1 cellular context compared by ENCODE assay signal in the genomic region with DNA sequence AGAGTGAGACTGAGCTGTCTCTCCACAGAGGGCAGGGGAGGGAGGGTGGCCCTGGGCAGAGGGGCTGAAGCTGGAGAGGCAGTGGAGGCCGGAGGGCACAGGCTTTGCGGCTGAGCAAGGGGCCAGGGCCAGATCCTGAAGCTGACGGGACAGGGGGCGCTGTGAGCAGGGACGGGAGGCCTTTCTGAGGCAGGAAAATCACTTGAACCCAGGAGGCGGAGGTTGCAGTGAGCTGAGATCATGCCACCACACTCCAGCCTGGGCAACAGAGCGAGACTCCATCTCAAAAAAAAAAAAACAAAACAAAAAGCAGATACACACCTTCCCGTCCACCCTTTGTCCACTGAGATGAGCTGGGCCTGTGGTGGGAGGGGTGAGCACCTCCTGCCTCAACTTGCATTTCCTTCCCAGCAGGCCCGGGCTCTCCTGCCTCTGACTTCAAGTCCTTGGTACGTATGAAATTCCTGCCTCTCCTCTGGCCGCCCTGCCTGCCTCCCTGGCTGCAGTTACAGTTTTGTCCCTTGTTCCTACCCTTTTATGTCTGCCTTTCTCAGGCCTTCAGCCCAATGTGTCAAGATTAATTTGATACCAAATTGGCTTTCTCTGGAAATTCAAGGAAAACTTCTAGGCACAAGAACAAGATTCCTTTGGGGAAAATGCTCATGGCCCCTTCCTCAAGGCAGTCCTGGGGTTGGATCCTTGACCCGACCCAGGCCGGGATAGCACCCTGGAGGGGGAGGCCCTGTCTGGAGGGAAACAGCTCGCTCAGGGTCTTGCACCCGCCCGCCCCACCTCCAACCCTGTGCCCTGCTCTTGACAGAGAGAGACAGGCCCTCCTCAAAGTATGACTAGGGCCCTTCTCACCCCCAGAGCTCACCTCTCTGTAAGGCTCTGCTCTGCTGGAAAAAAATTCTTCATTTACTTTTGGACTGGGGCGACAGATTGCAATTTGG.
TF ChIP-seq lines count a peak whose summit lies in the region.

No MANE protein-coding gene starts in this region.

TF ChIP-seq in HepG2, 621 proteins besides CTCF, POLR2A, EP300 and RAD21 (continued from another document and continues in another):
- TF ChIP-seq, protein P1, sequence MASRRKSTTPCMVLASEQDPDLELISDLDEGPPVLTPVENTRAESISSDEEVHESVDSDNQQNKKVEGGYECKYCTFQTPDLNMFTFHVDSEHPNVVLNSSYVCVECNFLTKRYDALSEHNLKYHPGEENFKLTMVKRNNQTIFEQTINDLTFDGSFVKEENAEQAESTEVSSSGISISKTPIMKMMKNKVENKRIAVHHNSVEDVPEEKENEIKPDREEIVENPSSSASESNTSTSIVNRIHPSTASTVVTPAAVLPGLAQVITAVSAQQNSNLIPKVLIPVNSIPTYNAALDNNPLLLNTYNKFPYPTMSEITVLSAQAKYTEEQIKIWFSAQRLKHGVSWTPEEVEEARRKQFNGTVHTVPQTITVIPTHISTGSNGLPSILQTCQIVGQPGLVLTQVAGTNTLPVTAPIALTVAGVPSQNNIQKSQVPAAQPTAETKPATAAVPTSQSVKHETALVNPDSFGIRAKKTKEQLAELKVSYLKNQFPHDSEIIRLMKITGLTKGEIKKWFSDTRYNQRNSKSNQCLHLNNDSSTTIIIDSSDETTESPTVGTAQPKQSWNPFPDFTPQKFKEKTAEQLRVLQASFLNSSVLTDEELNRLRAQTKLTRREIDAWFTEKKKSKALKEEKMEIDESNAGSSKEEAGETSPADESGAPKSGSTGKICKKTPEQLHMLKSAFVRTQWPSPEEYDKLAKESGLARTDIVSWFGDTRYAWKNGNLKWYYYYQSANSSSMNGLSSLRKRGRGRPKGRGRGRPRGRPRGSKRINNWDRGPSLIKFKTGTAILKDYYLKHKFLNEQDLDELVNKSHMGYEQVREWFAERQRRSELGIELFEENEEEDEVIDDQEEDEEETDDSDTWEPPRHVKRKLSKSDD (CRISPR knock-in tag; IDR thresholded peaks at IDR 0.05; ENCODE audit: low read depth): no peak
- no peak for TF ChIP-seq KAT7 (CRISPR knock-in tag; IDR thresholded peaks at IDR 0.05; ENCODE audit: borderline replicate concordance)
- no peak for TF ChIP-seq ZNF10 (CRISPR knock-in tag; IDR thresholded peaks at IDR 0.05; ENCODE audit: borderline replicate concordance, low read depth)
- TF ChIP-seq, protein P2, sequence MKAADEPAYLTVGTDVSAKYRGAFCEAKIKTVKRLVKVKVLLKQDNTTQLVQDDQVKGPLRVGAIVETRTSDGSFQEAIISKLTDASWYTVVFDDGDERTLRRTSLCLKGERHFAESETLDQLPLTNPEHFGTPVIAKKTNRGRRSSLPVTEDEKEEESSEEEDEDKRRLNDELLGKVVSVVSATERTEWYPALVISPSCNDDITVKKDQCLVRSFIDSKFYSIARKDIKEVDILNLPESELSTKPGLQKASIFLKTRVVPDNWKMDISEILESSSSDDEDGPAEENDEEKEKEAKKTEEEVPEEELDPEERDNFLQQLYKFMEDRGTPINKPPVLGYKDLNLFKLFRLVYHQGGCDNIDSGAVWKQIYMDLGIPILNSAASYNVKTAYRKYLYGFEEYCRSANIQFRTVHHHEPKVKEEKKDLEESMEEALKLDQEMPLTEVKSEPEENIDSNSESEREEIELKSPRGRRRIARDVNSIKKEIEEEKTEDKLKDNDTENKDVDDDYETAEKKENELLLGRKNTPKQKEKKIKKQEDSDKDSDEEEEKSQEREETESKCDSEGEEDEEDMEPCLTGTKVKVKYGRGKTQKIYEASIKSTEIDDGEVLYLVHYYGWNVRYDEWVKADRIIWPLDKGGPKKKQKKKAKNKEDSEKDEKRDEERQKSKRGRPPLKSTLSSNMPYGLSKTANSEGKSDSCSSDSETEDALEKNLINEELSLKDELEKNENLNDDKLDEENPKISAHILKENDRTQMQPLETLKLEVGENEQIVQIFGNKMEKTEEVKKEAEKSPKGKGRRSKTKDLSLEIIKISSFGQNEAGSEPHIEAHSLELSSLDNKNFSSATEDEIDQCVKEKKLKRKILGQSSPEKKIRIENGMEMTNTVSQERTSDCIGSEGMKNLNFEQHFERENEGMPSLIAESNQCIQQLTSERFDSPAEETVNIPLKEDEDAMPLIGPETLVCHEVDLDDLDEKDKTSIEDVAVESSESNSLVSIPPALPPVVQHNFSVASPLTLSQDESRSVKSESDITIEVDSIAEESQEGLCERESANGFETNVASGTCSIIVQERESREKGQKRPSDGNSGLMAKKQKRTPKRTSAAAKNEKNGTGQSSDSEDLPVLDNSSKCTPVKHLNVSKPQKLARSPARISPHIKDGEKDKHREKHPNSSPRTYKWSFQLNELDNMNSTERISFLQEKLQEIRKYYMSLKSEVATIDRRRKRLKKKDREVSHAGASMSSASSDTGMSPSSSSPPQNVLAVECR (CRISPR knock-in tag; IDR thresholded peaks at IDR 0.05; ENCODE audit: borderline replicate concordance): peak; percentile 17; the same call in 1 of the 2 replicates
- no peak for TF ChIP-seq CBX5 (CRISPR knock-in tag; IDR thresholded peaks at IDR 0.05; ENCODE audit: borderline replicate concordance)
- TF ChIP-seq, protein P3, sequence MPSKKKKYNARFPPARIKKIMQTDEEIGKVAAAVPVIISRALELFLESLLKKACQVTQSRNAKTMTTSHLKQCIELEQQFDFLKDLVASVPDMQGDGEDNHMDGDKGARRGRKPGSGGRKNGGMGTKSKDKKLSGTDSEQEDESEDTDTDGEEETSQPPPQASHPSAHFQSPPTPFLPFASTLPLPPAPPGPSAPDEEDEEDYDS (CRISPR knock-in tag; IDR thresholded peaks at IDR 0.05): no peak
- no peak for TF ChIP-seq ZNF879 (CRISPR knock-in tag; IDR thresholded peaks at IDR 0.05)
- TF ChIP-seq FOXA1 (IDR thresholded peaks at IDR 0.05): no peak
- no peak for TF ChIP-seq FOXA1 (CRISPR knock-in tag; IDR thresholded peaks at IDR 0.05)
- no peak for TF ChIP-seq ZFP41 (CRISPR knock-in tag; IDR thresholded peaks at IDR 0.05; ENCODE audit: borderline replicate concordance)
- TF ChIP-seq ZFX (CRISPR knock-in tag; IDR thresholded peaks at IDR 0.05; ENCODE audit: low read depth): peak; percentile 49; the same call in 1 of the 2 replicates
- no peak for TF ChIP-seq ZNF674 (CRISPR knock-in tag; IDR thresholded peaks at IDR 0.05; ENCODE audit: low read depth)
- TF ChIP-seq ZNF121 (CRISPR knock-in tag; IDR thresholded peaks at IDR 0.05): peak; percentile 77
- TF ChIP-seq, protein P4, sequence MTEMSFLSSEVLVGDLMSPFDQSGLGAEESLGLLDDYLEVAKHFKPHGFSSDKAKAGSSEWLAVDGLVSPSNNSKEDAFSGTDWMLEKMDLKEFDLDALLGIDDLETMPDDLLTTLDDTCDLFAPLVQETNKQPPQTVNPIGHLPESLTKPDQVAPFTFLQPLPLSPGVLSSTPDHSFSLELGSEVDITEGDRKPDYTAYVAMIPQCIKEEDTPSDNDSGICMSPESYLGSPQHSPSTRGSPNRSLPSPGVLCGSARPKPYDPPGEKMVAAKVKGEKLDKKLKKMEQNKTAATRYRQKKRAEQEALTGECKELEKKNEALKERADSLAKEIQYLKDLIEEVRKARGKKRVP (CRISPR knock-in tag; IDR thresholded peaks at IDR 0.05): no peak
- no peak for TF ChIP-seq ZBTB8A (CRISPR knock-in tag; IDR thresholded peaks at IDR 0.05; ENCODE audit: borderline replicate concordance, low read depth)
- TF ChIP-seq MTF1 (CRISPR knock-in tag; IDR thresholded peaks at IDR 0.05): no peak
- TF ChIP-seq, protein P5, sequence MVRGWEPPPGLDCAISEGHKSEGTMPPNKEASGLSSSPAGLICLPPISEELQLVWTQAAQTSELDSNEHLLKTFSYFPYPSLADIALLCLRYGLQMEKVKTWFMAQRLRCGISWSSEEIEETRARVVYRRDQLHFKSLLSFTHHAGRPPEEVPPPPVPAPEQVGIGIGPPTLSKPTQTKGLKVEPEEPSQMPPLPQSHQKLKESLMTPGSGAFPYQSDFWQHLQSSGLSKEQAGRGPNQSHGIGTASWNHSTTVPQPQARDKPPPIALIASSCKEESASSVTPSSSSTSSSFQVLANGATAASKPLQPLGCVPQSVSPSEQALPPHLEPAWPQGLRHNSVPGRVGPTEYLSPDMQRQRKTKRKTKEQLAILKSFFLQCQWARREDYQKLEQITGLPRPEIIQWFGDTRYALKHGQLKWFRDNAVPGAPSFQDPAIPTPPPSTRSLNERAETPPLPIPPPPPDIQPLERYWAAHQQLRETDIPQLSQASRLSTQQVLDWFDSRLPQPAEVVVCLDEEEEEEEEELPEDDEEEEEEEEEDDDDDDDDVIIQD (CRISPR knock-in tag; IDR thresholded peaks at IDR 0.05; ENCODE audit: low read depth): no peak
- TF ChIP-seq ADNP (CRISPR knock-in tag; IDR thresholded peaks at IDR 0.05): 0 out of 2 replicates have a peak, but pooled peaks have one; percentile 28
- TF ChIP-seq, protein P6, sequence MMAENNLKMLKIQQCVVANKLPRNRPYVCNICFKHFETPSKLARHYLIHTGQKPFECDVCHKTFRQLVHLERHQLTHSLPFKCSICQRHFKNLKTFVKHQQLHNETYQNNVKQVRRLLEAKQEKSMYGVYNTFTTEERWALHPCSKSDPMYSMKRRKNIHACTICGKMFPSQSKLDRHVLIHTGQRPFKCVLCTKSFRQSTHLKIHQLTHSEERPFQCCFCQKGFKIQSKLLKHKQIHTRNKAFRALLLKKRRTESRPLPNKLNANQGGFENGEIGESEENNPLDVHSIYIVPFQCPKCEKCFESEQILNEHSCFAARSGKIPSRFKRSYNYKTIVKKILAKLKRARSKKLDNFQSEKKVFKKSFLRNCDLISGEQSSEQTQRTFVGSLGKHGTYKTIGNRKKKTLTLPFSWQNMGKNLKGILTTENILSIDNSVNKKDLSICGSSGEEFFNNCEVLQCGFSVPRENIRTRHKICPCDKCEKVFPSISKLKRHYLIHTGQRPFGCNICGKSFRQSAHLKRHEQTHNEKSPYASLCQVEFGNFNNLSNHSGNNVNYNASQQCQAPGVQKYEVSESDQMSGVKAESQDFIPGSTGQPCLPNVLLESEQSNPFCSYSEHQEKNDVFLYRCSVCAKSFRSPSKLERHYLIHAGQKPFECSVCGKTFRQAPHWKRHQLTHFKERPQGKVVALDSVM (CRISPR knock-in tag; IDR thresholded peaks at IDR 0.05): peak; percentile 79
- no peak for TF ChIP-seq HNRNPL (IDR thresholded peaks at IDR 0.05; ENCODE audit: low read depth, low read length)
- TF ChIP-seq, protein P7, sequence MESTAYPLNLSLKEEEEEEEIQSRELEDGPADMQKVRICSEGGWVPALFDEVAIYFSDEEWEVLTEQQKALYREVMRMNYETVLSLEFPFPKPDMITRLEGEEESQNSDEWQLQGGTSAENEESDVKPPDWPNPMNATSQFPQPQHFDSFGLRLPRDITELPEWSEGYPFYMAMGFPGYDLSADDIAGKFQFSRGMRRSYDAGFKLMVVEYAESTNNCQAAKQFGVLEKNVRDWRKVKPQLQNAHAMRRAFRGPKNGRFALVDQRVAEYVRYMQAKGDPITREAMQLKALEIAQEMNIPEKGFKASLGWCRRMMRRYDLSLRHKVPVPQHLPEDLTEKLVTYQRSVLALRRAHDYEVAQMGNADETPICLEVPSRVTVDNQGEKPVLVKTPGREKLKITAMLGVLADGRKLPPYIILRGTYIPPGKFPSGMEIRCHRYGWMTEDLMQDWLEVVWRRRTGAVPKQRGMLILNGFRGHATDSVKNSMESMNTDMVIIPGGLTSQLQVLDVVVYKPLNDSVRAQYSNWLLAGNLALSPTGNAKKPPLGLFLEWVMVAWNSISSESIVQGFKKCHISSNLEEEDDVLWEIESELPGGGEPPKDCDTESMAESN (CRISPR knock-in tag; conservative IDR thresholded peaks at IDR 0.05): no peak
- TF ChIP-seq ZNF343 (CRISPR knock-in tag; IDR thresholded peaks at IDR 0.05): no peak
- TF ChIP-seq, protein P8, sequence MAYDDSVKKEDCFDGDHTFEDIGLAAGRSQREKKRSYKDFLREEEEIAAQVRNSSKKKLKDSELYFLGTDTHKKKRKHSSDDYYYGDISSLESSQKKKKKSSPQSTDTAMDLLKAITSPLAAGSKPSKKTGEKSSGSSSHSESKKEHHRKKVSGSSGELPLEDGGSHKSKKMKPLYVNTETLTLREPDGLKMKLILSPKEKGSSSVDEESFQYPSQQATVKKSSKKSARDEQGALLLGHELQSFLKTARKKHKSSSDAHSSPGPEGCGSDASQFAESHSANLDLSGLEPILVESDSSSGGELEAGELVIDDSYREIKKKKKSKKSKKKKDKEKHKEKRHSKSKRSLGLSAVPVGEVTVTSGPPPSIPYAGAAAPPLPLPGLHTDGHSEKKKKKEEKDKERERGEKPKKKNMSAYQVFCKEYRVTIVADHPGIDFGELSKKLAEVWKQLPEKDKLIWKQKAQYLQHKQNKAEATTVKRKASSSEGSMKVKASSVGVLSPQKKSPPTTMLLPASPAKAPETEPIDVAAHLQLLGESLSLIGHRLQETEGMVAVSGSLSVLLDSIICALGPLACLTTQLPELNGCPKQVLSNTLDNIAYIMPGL (CRISPR knock-in tag; IDR thresholded peaks at IDR 0.05; ENCODE audit: borderline replicate concordance in 1 of 2, low read depth in 1 of 2): peak in 1 of 2 experiments; percentile 61; a peak in 1 of 4 replicates
- TF ChIP-seq, protein P9, sequence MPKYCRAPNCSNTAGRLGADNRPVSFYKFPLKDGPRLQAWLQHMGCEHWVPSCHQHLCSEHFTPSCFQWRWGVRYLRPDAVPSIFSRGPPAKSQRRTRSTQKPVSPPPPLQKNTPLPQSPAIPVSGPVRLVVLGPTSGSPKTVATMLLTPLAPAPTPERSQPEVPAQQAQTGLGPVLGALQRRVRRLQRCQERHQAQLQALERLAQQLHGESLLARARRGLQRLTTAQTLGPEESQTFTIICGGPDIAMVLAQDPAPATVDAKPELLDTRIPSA (CRISPR knock-in tag; IDR thresholded peaks at IDR 0.05; ENCODE audit: borderline replicate concordance): no peak
